In genomic region chr3:151838574-151839312, GRCh38 we compare ENCODE assay signal across 9 cellular contexts. TPM values are rescaled to one million over a fixed set of nuclear protein-coding genes. Genes with fewer than 3 reads are reported as not detected.
A peak's percentile ranks its signal among the peaks of the same experiment; 100 is the strongest.
DNase-seq lines count a peak whose midpoint lies in the region; ATAC-seq, FAIRE-seq and TF ChIP-seq lines count a peak whose summit lies in the region.
"Had no signal": no experiment of that assay in that cellular context is flagged by ENCODE, and none has a peak within 500 bp of the region (broad histone marks: within the 10 kb centered on the region; RNA-seq: fewer than 3 reads in every experiment).

No MANE protein-coding gene starts in this region.

- FAIRE-seq in frontal cortex (lab: Jason Lieb, UNC) = peak; percentile 69

- peak overlapping the region; percentile 37 for H3K4me3 ChIP-seq in osteoblast (ENCODE audit: insufficient read depth, low read length)

- intact Hi-C loops in activated B cell treated with CpG ODN at 0.5 μM for 24 hours (cut with micrococcal nuclease) = loop anchor here (1.0 to 5.0 kb wide), 7 partner anchors 399 to 1051 kb away; no protein-coding TSS in a partner anchor

- no peaks in the 10 kb centered on the region for H3K9me3 ChIP-seq in osteoblast (ENCODE audit: low read depth, low read length)

- CTCF ChIA-PET in activated B cell treated with CpG ODN at 0.5 μM for 24 hours (lab: Charles Lee) = interaction anchor here (0.7 to 4.0 kb wide), 13 partner anchors 371 to 682 kb away, joined by 3 to 41 read pairs (median 7); no protein-coding TSS in a partner anchor

- no peaks in the 10 kb centered on the region for H3K79me2 ChIP-seq in osteoblast (ENCODE audit: insufficient read depth, low read length)

- no peaks in the 10 kb centered on the region for H3K27me3 ChIP-seq in osteoblast (ENCODE audit: insufficient read depth, low read length)

- H3K4me1 ChIP-seq in osteoblast (ENCODE audit: insufficient read depth, low read length) = peaks cover 22% of the 10 kb centered on the region

- POLR2A ChIA-PET in activated B cell treated with CpG ODN at 0.5 μM for 24 hours (lab: Charles Lee) = no interaction called here

- peaks cover 3% of the 10 kb centered on the region for H3K27me3 Mint-ChIP-seq in activated B cell treated with CpG ODN at 0.5 μM for 24 hours

- no peak overlapping the region for H2AFZ ChIP-seq in osteoblast (ENCODE audit: low read length)

- no peak overlapping the region for H3K27ac Mint-ChIP-seq in activated B cell treated with CpG ODN at 0.5 μM for 24 hours
- H3K27ac Mint-ChIP-seq: T-cell had no signal

- no peaks in the 10 kb centered on the region for H3K36me3 Mint-ChIP-seq in activated B cell treated with CpG ODN at 0.5 μM for 24 hours (ENCODE audit: low read depth)
- H3K36me3 Mint-ChIP-seq: T-cell had no signal

- peak; percentile 55 for TF ChIP-seq CTCF in activated B cell treated with CpG ODN at 0.5 μM for 24 hours (IDR thresholded peaks at IDR 0.05)
- TF ChIP-seq CTCF in osteoblast (IDR thresholded peaks at IDR 0.05; ENCODE audit: extremely low read depth, low read depth, low read length) = peak; percentile 81

- no peaks in the 10 kb centered on the region for H3K4me1 Mint-ChIP-seq in activated B cell treated with CpG ODN at 0.5 μM for 24 hours
- H3K4me1 Mint-ChIP-seq: T-cell had no signal

- no peak overlapping the region for H3K27ac ChIP-seq in osteoblast (ENCODE audit: low read depth, low read length)

- DNase-seq in Ammon's horn (ENCODE audit: low spot score) (peak; percentile 89), NCI-H2171 treated with DMSO at 0.1 percent for 48 hours (lab: John Stamatoyannopoulos, UW) (peak; percentile 75), activated B cell treated with CpG ODN at 0.5 μM for 24 hours (no peak), frontal cortex (ENCODE audit: low spot score in 2 of 2) (peak; percentile 6 to 32), osteoblast (ENCODE audit: insufficient read length, low spot score, missing footprints) (peak; percentile 41)
- DNase-seq in activated CD4-positive, CD25-positive, alpha-beta regulatory T cell (lab: John Stamatoyannopoulos, UW) = no peak

- no peaks in the 10 kb centered on the region for H4K20me1 ChIP-seq in osteoblast (ENCODE audit: insufficient read depth, low read length)

- H3K36me3 ChIP-seq in osteoblast (ENCODE audit: insufficient read depth, low read length) = no peaks in the 10 kb centered on the region

- H3K4me3 Mint-ChIP-seq in activated B cell treated with CpG ODN at 0.5 μM for 24 hours = no peak overlapping the region
- H3K4me3 Mint-ChIP-seq: T-cell had no signal

- ATAC-seq in GM18498 (IDR thresholded peaks at IDR 0.05; ENCODE audit: unreplicated experiment) (peak; percentile 80), HG02981 (IDR thresholded peaks at IDR 0.05; ENCODE audit: unreplicated experiment) (peak; percentile 75), activated B cell treated with CpG ODN at 0.5 μM for 24 hours (ENCODE audit: low read depth) (peak; percentile 68)

- H3K4me2 ChIP-seq in osteoblast (ENCODE audit: insufficient read depth, low read length) = peak overlapping the region; percentile 75

- no peaks in the 10 kb centered on the region for H3K9me3 Mint-ChIP-seq in activated B cell treated with CpG ODN at 0.5 μM for 24 hours
- H3K9me3 Mint-ChIP-seq: T-cell had no signal

RNA-seq across cellular contexts. Expression of gene AADAC, which starts 24.8 kb away (rescaled TPM):
- total RNA-seq in activated B cell treated with CpG ODN at 0.5 μM for 24 hours (not detected in 2 replicates), frontal cortex (not detected), osteoblast (not detected in 2 replicates)

RNA-seq across cellular contexts. Expression of gene SUCNR1, which starts 34.7 kb away (rescaled TPM):
- total RNA-seq in activated B cell treated with CpG ODN at 0.5 μM for 24 hours (not detected in 2 replicates), frontal cortex (0.41 TPM), osteoblast (under 0.01 TPM in 1 of 2 replicates, not detected in the other)
- total RNA-seq: T-cell had no signal

Comparison
In these comparisons a context has a peak if more than half of its experiments do, and no peak if none do; other contexts are left out.
1. DNase-seq: peak in Ammon's horn (single experiment), NCI-H2171 treated with DMSO at 0.1 percent for 48 hours (single experiment), frontal cortex (2 of 2) and osteoblast (single experiment); none in activated B cell treated with CpG ODN at 0.5 μM for 24 hours (single experiment) and activated CD4-positive, CD25-positive, alpha-beta regulatory T cell (0 of 4).
2. Peak in every context shown above with its lines, with median percentiles within 50 percentile points of each other: ATAC-seq.